20 cellular contexts compared by ENCODE assay signal in genomic region chr11:2466069-2466801, GRCh38. TPM values are rescaled to one million over a fixed set of nuclear protein-coding genes. Genes with fewer than 3 reads are reported as not detected.
DNase-seq lines count a peak whose midpoint lies in the region; ATAC-seq, FAIRE-seq and TF ChIP-seq lines count a peak whose summit lies in the region.
"Had no signal": no experiment of that assay in that cellular context is flagged by ENCODE, and none has a peak within 500 bp of the region (broad histone marks: within the 10 kb centered on the region; RNA-seq: fewer than 3 reads in every experiment).

No MANE protein-coding gene starts in this region.

- H3K27ac ChIP-seq in CD8-positive, alpha-beta memory T cell (ENCODE audit: low read depth, low read length): no peak overlapping the region
- H3K27ac ChIP-seq in body of pancreas (peak overlapping the region in 3 of 4 donors; percentile 91 to 99 (median 99)), A673 (ENCODE audit: low read depth, low read length, poor library complexity, severe bottlenecking) (no peak overlapping the region)
- H3K27ac ChIP-seq: A549, prostate gland had no signal

- no peak for DNase-seq in activated CD8-positive, alpha-beta T cell treated with anti-CD3 and anti-CD28 coated beads, Interleukin-2, amount 10 ng/mL, durations not matched to agents 7 days and 5 days
- no peak for DNase-seq in activated CD8-positive, alpha-beta T cell treated with anti-CD3 and anti-CD28 coated beads for 36 hours
- DNase-seq in CD8-positive, alpha-beta memory T cell: no peak
- DNase-seq in body of pancreas (no peak), osteocyte (ENCODE audit: extremely low spot score, unreplicated experiment) (peak; percentile 77), A673 (ENCODE audit: low spot score) (no peak), CD1c-positive myeloid dendritic cell (ENCODE audit: extremely low spot score) (no peak), urothelium cell line (ENCODE audit: low spot score) (no peak)
- DNase-seq: EL; NCI-H1930; NCI-H524 treated with DMSO at 0.1 percent for 48 hours; PC-3; SK-N-SH; stimulated activated CD4-positive, alpha-beta T cell treated with anti-CD3 and anti-CD28 coated beads, Interleukin-12 subunit alpha, Interleukin-12 subunit beta, amount 100 ng/mL, for 4 hours; stimulated activated naive CD4-positive, alpha-beta T cell treated with Interleukin-2 at 50 U/mL for 16 hours had no signal

- H3K4me3 Mint-ChIP-seq in activated CD8-positive, alpha-beta T cell treated with anti-CD3 and anti-CD28 coated beads, Interleukin-2, amount 10 ng/mL, durations not matched to agents 7 days and 5 days: peak overlapping the region; percentile 50
- no peak overlapping the region for H3K4me3 Mint-ChIP-seq in activated CD8-positive, alpha-beta T cell treated with anti-CD3 and anti-CD28 coated beads for 36 hours
- H3K4me3 Mint-ChIP-seq in CD8-positive, alpha-beta memory T cell: peak overlapping the region in 4 of 7 donors; percentile 41 to 86 (median 68)
- H3K4me3 Mint-ChIP-seq in osteocyte (ENCODE audit: unreplicated experiment): no peak overlapping the region

- intact Hi-C loops in activated CD8-positive, alpha-beta T cell treated with anti-CD3 and anti-CD28 coated beads for 36 hours (cut with micrococcal nuclease): no loop called here
- intact Hi-C loops in body of pancreas (cut with DNase I): no loop called here
- intact Hi-C loops in A673 (cut with micrococcal nuclease; ENCODE audit: unreplicated experiment): no loop called here

- no peaks in the 10 kb centered on the region for H3K36me3 ChIP-seq in CD8-positive, alpha-beta memory T cell (ENCODE audit: insufficient read depth, low read length)
- H3K36me3 ChIP-seq in body of pancreas (replicated peaks in 1 of 2; ENCODE audit: insufficient read depth in 1 of 2, low read depth in 2 of 2) (no peaks in the 10 kb centered on the region), A673 (ENCODE audit: insufficient read depth, low read length, poor library complexity, severe bottlenecking) (no peaks in the 10 kb centered on the region)
- H3K36me3 ChIP-seq: prostate gland had no signal

- TF ChIP-seq POLR2A in body of pancreas (IDR thresholded peaks at IDR 0.05): no peak

- peaks cover 57% of the 10 kb centered on the region for H3K4me1 Mint-ChIP-seq in activated CD8-positive, alpha-beta T cell treated with anti-CD3 and anti-CD28 coated beads, Interleukin-2, amount 10 ng/mL, durations not matched to agents 7 days and 5 days (ENCODE audit: low read depth)
- peaks cover 54% of the 10 kb centered on the region for H3K4me1 Mint-ChIP-seq in activated CD8-positive, alpha-beta T cell treated with anti-CD3 and anti-CD28 coated beads for 36 hours (ENCODE audit: low read depth)
- peaks cover 23 to 61% (median 32%) of the 10 kb centered on the region in 3 donors for H3K4me1 Mint-ChIP-seq in CD8-positive, alpha-beta memory T cell
- no peaks in the 10 kb centered on the region for H3K4me1 Mint-ChIP-seq in osteocyte (ENCODE audit: unreplicated experiment)

- POLR2A ChIA-PET in activated CD8-positive, alpha-beta T cell treated with anti-CD3 and anti-CD28 coated beads, Interleukin-2, amount 10 ng/mL, durations not matched to agents 7 days and 5 days (lab: Charles Lee): interaction anchor here (0.6 kb wide), 1 partner anchor 88 kb away, joined by 3 read pairs; no protein-coding TSS in a partner anchor
- POLR2A ChIA-PET in activated CD8-positive, alpha-beta T cell treated with anti-CD3 and anti-CD28 coated beads for 36 hours (lab: Charles Lee): interaction anchor here (1.2 to 1.3 kb wide), 2 partner anchors 14 to 47 kb away, joined by 3 to 4 read pairs; no protein-coding TSS in a partner anchor
- POLR2A ChIA-PET in CD8-positive, alpha-beta memory T cell (lab: Charles Lee): no interaction called here
- POLR2A ChIA-PET in A673 (lab: Charles Lee; ENCODE audit: low non-redundant PET): no interaction called here

- no peak for ATAC-seq in activated CD8-positive, alpha-beta T cell treated with anti-CD3 and anti-CD28 coated beads, Interleukin-2, amount 10 ng/mL, durations not matched to agents 7 days and 5 days
- ATAC-seq in activated CD8-positive, alpha-beta T cell treated with anti-CD3 and anti-CD28 coated beads for 36 hours: no peak
- no peak for ATAC-seq in body of pancreas
- ATAC-seq: A549, left lobe of liver, PC-3 had no signal

- WGBS in body of pancreas, 2 donors: 82 to 86% methylated on average over 7 to 9 of the region's 9 CpGs

- peaks cover 2% of the 10 kb centered on the region for H3K36me3 Mint-ChIP-seq in activated CD8-positive, alpha-beta T cell treated with anti-CD3 and anti-CD28 coated beads, Interleukin-2, amount 10 ng/mL, durations not matched to agents 7 days and 5 days (ENCODE audit: low read depth)
- H3K36me3 Mint-ChIP-seq in activated CD8-positive, alpha-beta T cell treated with anti-CD3 and anti-CD28 coated beads for 36 hours (ENCODE audit: low read depth): no peaks in the 10 kb centered on the region
- H3K36me3 Mint-ChIP-seq in CD8-positive, alpha-beta memory T cell: no peaks in the 10 kb centered on the region
- no peaks in the 10 kb centered on the region for H3K36me3 Mint-ChIP-seq in osteocyte (ENCODE audit: unreplicated experiment)
- H3K36me3 Mint-ChIP-seq: activated naive CD4-positive, alpha-beta T cell treated with anti-CD3 and anti-CD28 coated beads, Interleukin-2, amount 50 U/mL, for 72 hours had no signal

- H3K9me3 ChIP-seq in CD8-positive, alpha-beta memory T cell (ENCODE audit: low read length): no peaks in the 10 kb centered on the region
- H3K9me3 ChIP-seq in body of pancreas (no peaks in the 10 kb centered on the region), A673 (ENCODE audit: low read depth, low read length, poor library complexity, severe bottlenecking) (no peaks in the 10 kb centered on the region)
- H3K9me3 ChIP-seq: A549, prostate gland, SK-N-SH had no signal

- no peak overlapping the region for H3K4me3 ChIP-seq in CD8-positive, alpha-beta memory T cell (ENCODE audit: low read length)
- H3K4me3 ChIP-seq in body of pancreas (no peak overlapping the region), A673 (ENCODE audit: low read depth, low read length, poor library complexity, severe bottlenecking) (no peak overlapping the region)
- H3K4me3 ChIP-seq: A549, prostate gland had no signal

- BruUV-seq in A673 (replicated peaks; lab: Mats Ljungman, UMichigan): no TSS peak

- H3K27me3 Mint-ChIP-seq in activated CD8-positive, alpha-beta T cell treated with anti-CD3 and anti-CD28 coated beads, Interleukin-2, amount 10 ng/mL, durations not matched to agents 7 days and 5 days (ENCODE audit: low read depth): peaks cover 6% of the 10 kb centered on the region
- no peaks in the 10 kb centered on the region for H3K27me3 Mint-ChIP-seq in activated CD8-positive, alpha-beta T cell treated with anti-CD3 and anti-CD28 coated beads for 36 hours
- no peaks in the 10 kb centered on the region for H3K27me3 Mint-ChIP-seq in CD8-positive, alpha-beta memory T cell
- H3K27me3 Mint-ChIP-seq in osteocyte (ENCODE audit: unreplicated experiment): peaks cover 15% of the 10 kb centered on the region

- no peaks in the 10 kb centered on the region for H3K27me3 ChIP-seq in CD8-positive, alpha-beta memory T cell (ENCODE audit: insufficient read depth, low read length, poor library complexity, severe bottlenecking)
- H3K27me3 ChIP-seq in body of pancreas (no peaks in the 10 kb centered on the region), A673 (replicated peaks; ENCODE audit: insufficient read depth, low read depth, low read length, poor library complexity) (peaks cover 7% of the 10 kb centered on the region)

- H3K9me3 Mint-ChIP-seq in activated CD8-positive, alpha-beta T cell treated with anti-CD3 and anti-CD28 coated beads, Interleukin-2, amount 10 ng/mL, durations not matched to agents 7 days and 5 days (ENCODE audit: insufficient read depth): no peaks in the 10 kb centered on the region
- H3K9me3 Mint-ChIP-seq in activated CD8-positive, alpha-beta T cell treated with anti-CD3 and anti-CD28 coated beads for 36 hours: no peaks in the 10 kb centered on the region
- no peaks in the 10 kb centered on the region for H3K9me3 Mint-ChIP-seq in CD8-positive, alpha-beta memory T cell
- H3K9me3 Mint-ChIP-seq in osteocyte (ENCODE audit: unreplicated experiment): no peaks in the 10 kb centered on the region
- H3K9me3 Mint-ChIP-seq: activated naive CD4-positive, alpha-beta T cell treated with anti-CD3 and anti-CD28 coated beads, Interleukin-2, amount 50 U/mL, for 72 hours had no signal

- peak overlapping the region; percentile 66 for H3K27ac Mint-ChIP-seq in activated CD8-positive, alpha-beta T cell treated with anti-CD3 and anti-CD28 coated beads, Interleukin-2, amount 10 ng/mL, durations not matched to agents 7 days and 5 days
- no peak overlapping the region for H3K27ac Mint-ChIP-seq in activated CD8-positive, alpha-beta T cell treated with anti-CD3 and anti-CD28 coated beads for 36 hours
- H3K27ac Mint-ChIP-seq in CD8-positive, alpha-beta memory T cell: peak overlapping the region in 2 of 8 donors; percentile 36 to 75
- H3K27ac Mint-ChIP-seq in osteocyte (ENCODE audit: unreplicated experiment): no peak overlapping the region

- H3K4me1 ChIP-seq in CD8-positive, alpha-beta memory T cell (ENCODE audit: insufficient read depth, low read length): peaks cover 52% of the 10 kb centered on the region
- H3K4me1 ChIP-seq in body of pancreas: peaks cover 60% of the 10 kb centered on the region
- H3K4me1 ChIP-seq in A673 (ENCODE audit: insufficient read depth, low read length, poor library complexity, severe bottlenecking): no peaks in the 10 kb centered on the region
- H3K4me1 ChIP-seq: A549 had no signal

- no peak for TF ChIP-seq CTCF in activated CD8-positive, alpha-beta T cell treated with anti-CD3 and anti-CD28 coated beads for 36 hours (IDR thresholded peaks at IDR 0.05)
- no peak for TF ChIP-seq CTCF in body of pancreas (IDR thresholded peaks at IDR 0.05)
- TF ChIP-seq CTCF in osteocyte (IDR thresholded peaks at IDR 0.05): no peak
- TF ChIP-seq CTCF in A673 (conservative IDR thresholded peaks at IDR 0.05; ENCODE audit: low read depth, low read length): no peak

- CTCF ChIA-PET in activated CD8-positive, alpha-beta T cell treated with anti-CD3 and anti-CD28 coated beads, Interleukin-2, amount 10 ng/mL, durations not matched to agents 7 days and 5 days (lab: Charles Lee): interaction anchor here (0.8 to 1.7 kb wide), 4 partner anchors 44 to 422 kb away, joined by 3 to 6 read pairs (median 4); partner anchors contain the start of gene TSSC4
- CTCF ChIA-PET in activated CD8-positive, alpha-beta T cell treated with anti-CD3 and anti-CD28 coated beads for 36 hours (lab: Charles Lee): interaction anchor here (1.3 to 1.7 kb wide), 3 partner anchors 21 to 421 kb away, joined by 3 to 6 read pairs (median 3); partner anchors contain the start of gene TSSC4
- CTCF ChIA-PET in CD8-positive, alpha-beta memory T cell (lab: Charles Lee): interaction anchor here (1.9 to 2.3 kb wide), 2 partner anchors 21 to 67 kb away, joined by 4 to 9 read pairs; no protein-coding TSS in a partner anchor
- CTCF ChIA-PET in A673 (lab: Charles Lee): no interaction called here

- FAIRE-seq in urothelium cell line (lab: Jason Lieb, UNC): no peak
- FAIRE-seq: A549 had no signal

RNA-seq across cellular contexts. Expression of gene KCNQ1, which starts 21.4 kb away (rescaled TPM):
- total RNA-seq in activated CD8-positive, alpha-beta T cell treated with anti-CD3 and anti-CD28 coated beads, Interleukin-2, amount 10 ng/mL, durations not matched to agents 7 days and 5 days: 10 to 100 TPM; 20.4 to 26.0 TPM
- 1 to 10 TPM; 8.7 to 9.5 TPM for total RNA-seq in activated CD8-positive, alpha-beta T cell treated with anti-CD3 and anti-CD28 coated beads for 36 hours
- total RNA-seq in CD8-positive, alpha-beta memory T cell: 1 to 10 TPM; 2.6 to 3.4 TPM
- 5.7 TPM for polyA plus RNA-seq in CD8-positive, alpha-beta memory T cell
- total RNA-seq in body of pancreas: 10 to 100 TPM; 38.9 to 46.1 TPM
- total RNA-seq in osteocyte: 0.16 TPM in 1 of 2 replicates, not detected in the other
- not detected in 2 replicates for total RNA-seq in A673 (2021)

RNA-seq across cellular contexts. Expression of gene TRPM5, which starts 21.9 kb away (rescaled TPM):
- not detected for total RNA-seq in activated CD8-positive, alpha-beta T cell treated with anti-CD3 and anti-CD28 coated beads, Interleukin-2, amount 10 ng/mL, durations not matched to agents 7 days and 5 days
- not detected for total RNA-seq in activated CD8-positive, alpha-beta T cell treated with anti-CD3 and anti-CD28 coated beads for 36 hours
- not detected for total RNA-seq in CD8-positive, alpha-beta memory T cell
- not detected for polyA plus RNA-seq in CD8-positive, alpha-beta memory T cell
- total RNA-seq in body of pancreas (1 to 10 TPM in 1 of 2 donors, under 1 TPM in 1; under 0.01 to 2.6 TPM), osteocyte (not detected in 2 replicates), A673 (2021) (not detected in 2 replicates)
- total RNA-seq: activated CD8-positive, alpha-beta memory T cell treated with anti-CD3 and anti-CD28 coated beads for 36 hours; activated naive CD4-positive, alpha-beta T cell treated with anti-CD3 and anti-CD28 coated beads, Interleukin-2, amount 50 U/mL, for 72 hours; left lobe of liver; PC-3 had no signal
- polyA plus RNA-seq: A549, SK-N-SH had no signal

Comparison
In these comparisons a context has a peak if more than half of its experiments do, and no peak if none do; other contexts are left out.
1. H3K4me3 Mint-ChIP-seq: peak in activated CD8-positive, alpha-beta T cell treated with anti-CD3 and anti-CD28 coated beads, Interleukin-2, amount 10 ng/mL, durations not matched to agents 7 days and 5 days (single experiment) and CD8-positive, alpha-beta memory T cell (4 of 7); none in activated CD8-positive, alpha-beta T cell treated with anti-CD3 and anti-CD28 coated beads for 36 hours (single experiment) and osteocyte (single experiment).
2. H3K27ac ChIP-seq: peak in body of pancreas (3 of 4); none in CD8-positive, alpha-beta memory T cell (single experiment) and A673 (single experiment).
3. POLR2A ChIA-PET loops: an anchor here in activated CD8-positive, alpha-beta T cell treated with anti-CD3 and anti-CD28 coated beads, Interleukin-2, amount 10 ng/mL, durations not matched to agents 7 days and 5 days (0.6 kb wide) and activated CD8-positive, alpha-beta T cell treated with anti-CD3 and anti-CD28 coated beads for 36 hours (1.2 to 1.3 kb wide); none called in CD8-positive, alpha-beta memory T cell and A673.